ENCODE assay signal across 10 cellular contexts in the genomic region with DNA sequence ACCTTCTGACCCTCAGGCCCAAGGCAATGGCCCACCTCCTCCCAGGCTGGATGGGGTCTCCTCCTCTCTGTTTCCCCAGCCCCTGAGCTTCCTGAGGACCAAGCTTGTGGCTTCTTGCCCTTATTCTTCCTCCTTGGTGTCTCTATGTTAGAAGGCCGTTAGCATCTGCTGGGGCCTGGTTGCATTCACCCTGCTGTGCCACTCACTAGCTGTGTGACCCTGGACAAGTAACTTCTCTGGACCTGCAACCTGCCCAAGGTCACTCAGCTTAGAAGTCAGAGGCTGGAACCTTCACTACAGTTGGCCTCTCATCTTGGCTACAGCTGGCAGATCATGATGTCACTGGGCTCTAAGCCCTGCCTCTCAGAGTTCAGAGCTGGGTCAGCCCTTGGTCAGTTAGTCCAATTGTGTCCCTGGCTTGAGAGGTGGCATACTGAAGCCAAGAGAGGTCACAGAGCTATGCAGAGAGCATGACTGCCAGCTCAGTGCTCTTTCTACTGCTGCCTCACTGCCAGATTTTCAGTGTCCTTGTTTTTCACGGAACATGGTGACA. TPM values are rescaled to one million over a fixed set of nuclear protein-coding genes. Genes with fewer than 3 reads are reported as not detected.
DNase-seq lines count a peak whose midpoint lies in the region; ATAC-seq, FAIRE-seq and TF ChIP-seq lines count a peak whose summit lies in the region.
"Had no signal": no experiment of that assay in that cellular context is flagged by ENCODE, and none has a peak within 500 bp of the region (broad histone marks: within the 10 kb centered on the region; RNA-seq: fewer than 3 reads in every experiment).

No MANE protein-coding gene starts in this region.

- H3K9me3 Mint-ChIP-seq in HFFc6, result no peaks in the 10 kb centered on the region
- no peaks in the 10 kb centered on the region for H3K9me3 Mint-ChIP-seq in stimulated activated memory B cell treated with anti-CD40 and anti-IgM and Interleukin-4, amounts not matched to agents 10 μg/mL and 1 μg/mL and 100 μg/mL, for 72 hours

- H3K4me1 ChIP-seq in neuronal stem cell (ENCODE audit: control insufficient read depth in 2 of 2, insufficient read depth in 1 of 2, low read depth in 1 of 2, low read length in 2 of 2), result peaks cover 16 to 22% of the 10 kb centered on the region in 2 donors

- no peak overlapping the region for H3K23ac ChIP-seq in neuronal stem cell (ENCODE audit: low read depth, low read length, poor library complexity)

- no peak overlapping the region for H3K9ac ChIP-seq in neuronal stem cell (ENCODE audit: low read depth, low read length, poor library complexity)

- H3K18ac ChIP-seq in neuronal stem cell (ENCODE audit: low read length), result no peak overlapping the region

- no peak for TF ChIP-seq CTCF in HFFc6 (IDR thresholded peaks at IDR 0.05)

- H3K14ac ChIP-seq in neuronal stem cell (ENCODE audit: low read length), result no peak overlapping the region

- no peak overlapping the region for H3K4ac ChIP-seq in neuronal stem cell (ENCODE audit: low read length)

- DNase-seq in HFFc6, result no peak
- peak; percentile 71 for DNase-seq in iris pigment epithelial cell (ENCODE audit: low read depth)
- DNase-seq in left colon, result no peak
- DNase-seq in neuronal stem cell (ENCODE audit: low spot score), result no peak
- DNase-seq in GM12891 (ENCODE audit: insufficient read length, low spot score), result no peak
- DNase-seq in activated CD8-positive, alpha-beta memory T cell treated with anti-CD3 and anti-CD28 coated beads, Interleukin-2, amount 50 U/mL, for 48 hours, result no peak
- DNase-seq: NCI-H1694 treated with DMSO at 0.1 percent for 48 hours had no signal

- no peak overlapping the region for H3K4me3 ChIP-seq in neuronal stem cell (ENCODE audit: low read length in 2 of 2)

- no peak overlapping the region for H4K8ac ChIP-seq in neuronal stem cell (ENCODE audit: low read depth, low read length)

- no peak overlapping the region for H4K91ac ChIP-seq in neuronal stem cell (ENCODE audit: low read depth, low read length, poor library complexity)

- H2AFZ ChIP-seq in neuronal stem cell (ENCODE audit: low read length), result no peak overlapping the region

- no peaks in the 10 kb centered on the region for H3K36me3 ChIP-seq in neuronal stem cell (replicated peaks in 1 of 2; ENCODE audit: control insufficient read depth in 2 of 2, insufficient read depth in 2 of 2, low read length in 2 of 2)
- H3K36me3 ChIP-seq: neutrophil had no signal

- peak overlapping the region; percentile 96 for H3K27ac Mint-ChIP-seq in HFFc6
- peak overlapping the region; percentile 76 for H3K27ac Mint-ChIP-seq in stimulated activated memory B cell treated with anti-CD40 and anti-IgM and Interleukin-4, amounts not matched to agents 10 μg/mL and 1 μg/mL and 100 μg/mL, for 72 hours

- H2BK5ac ChIP-seq in neuronal stem cell (ENCODE audit: low read length), result no peak overlapping the region

- H3K36me3 Mint-ChIP-seq in HFFc6 (ENCODE audit: low read depth), result peaks cover 11% of the 10 kb centered on the region; the same call in 1 of the 2 replicates
- no peaks in the 10 kb centered on the region for H3K36me3 Mint-ChIP-seq in stimulated activated memory B cell treated with anti-CD40 and anti-IgM and Interleukin-4, amounts not matched to agents 10 μg/mL and 1 μg/mL and 100 μg/mL, for 72 hours

- no peak for TF ChIP-seq POLR2A in GM12891 (IDR thresholded peaks at IDR 0.05; ENCODE audit: low read depth, low read length)

- no peak overlapping the region for H3K4me2 ChIP-seq in neuronal stem cell (ENCODE audit: insufficient read depth, low read length, poor library complexity, severe bottlenecking)

- WGBS in adipose tissue, 3 donors, result 31 to 58% (median 45%) methylated on average over 2 of the region's 2 CpGs
- WGBS in neuronal stem cell (ENCODE audit: extremely low coverage in 2 of 2, insufficient read length in 2 of 2, insufficient replicate concordance in 1 of 2), 2 donors, result no CpG with 5 or more reads among the region's 2 CpGs

- H3K27me3 Mint-ChIP-seq in HFFc6 (ENCODE audit: insufficient read depth), result peaks cover 4% of the 10 kb centered on the region
- peaks cover under 1% of the 10 kb centered on the region for H3K27me3 Mint-ChIP-seq in stimulated activated memory B cell treated with anti-CD40 and anti-IgM and Interleukin-4, amounts not matched to agents 10 μg/mL and 1 μg/mL and 100 μg/mL, for 72 hours

- intact Hi-C loops in left colon (cut with DNase I, micrococcal nuclease), result no loop called here

- H3K4me1 Mint-ChIP-seq in HFFc6 (ENCODE audit: low read depth), result peaks cover 73% of the 10 kb centered on the region
- H3K4me1 Mint-ChIP-seq in stimulated activated memory B cell treated with anti-CD40 and anti-IgM and Interleukin-4, amounts not matched to agents 10 μg/mL and 1 μg/mL and 100 μg/mL, for 72 hours, result peaks cover 41% of the 10 kb centered on the region

- H3K9me3 ChIP-seq in neuronal stem cell (replicated peaks in 1 of 2; ENCODE audit: control insufficient read depth in 2 of 2, insufficient read depth in 1 of 2, low read depth in 1 of 2, low read length in 2 of 2), result peaks cover 0 to 2% of the 10 kb centered on the region in 2 donors
- H3K9me3 ChIP-seq: neutrophil had no signal

- no peaks in the 10 kb centered on the region for H3K79me1 ChIP-seq in neuronal stem cell (ENCODE audit: low read depth, low read length)

- H2BK15ac ChIP-seq in neuronal stem cell (ENCODE audit: low read length), result no peak overlapping the region

- no peak overlapping the region for H2BK12ac ChIP-seq in neuronal stem cell (ENCODE audit: low read length)

- ATAC-seq in stimulated activated memory B cell treated with anti-CD40 and anti-IgM and Interleukin-4, amounts not matched to agents 10 μg/mL and 1 μg/mL and 100 μg/mL, for 72 hours, result no peak
- ATAC-seq in left colon, result no peak

- H3K4me3 Mint-ChIP-seq in HFFc6, result peak overlapping the region; percentile 98
- H3K4me3 Mint-ChIP-seq in stimulated activated memory B cell treated with anti-CD40 and anti-IgM and Interleukin-4, amounts not matched to agents 10 μg/mL and 1 μg/mL and 100 μg/mL, for 72 hours, result peak overlapping the region; percentile 16

- H3K27me3 ChIP-seq in neuronal stem cell (ENCODE audit: control insufficient read depth in 3 of 3, insufficient read depth in 3 of 3, low read depth in 1 of 3, low read length in 3 of 3), result peaks cover 6 to 51% (median 40%) of the 10 kb centered on the region in 3 experiments

- H2BK120ac ChIP-seq in neuronal stem cell (ENCODE audit: low read depth, low read length), result no peak overlapping the region

- H3K27ac ChIP-seq in adipose tissue (ENCODE audit: low read depth, low read length) (peak overlapping the region; percentile 70), neuronal stem cell (replicated peaks; ENCODE audit: low read length) (no peak overlapping the region)

- no peak overlapping the region for H2AK5ac ChIP-seq in neuronal stem cell (ENCODE audit: low read depth, low read length)

- FAIRE-seq in GM12891 (lab: Jason Lieb, UNC), result no peak

TF ChIP-seq in GM12891, 5 proteins besides CTCF, POLR2A, EP300 and RAD21:
- TF ChIP-seq TAF1 (IDR thresholded peaks at IDR 0.05; ENCODE audit: low read depth, low read length) (no peak), POU2F2 (IDR thresholded peaks at IDR 0.05; ENCODE audit: low read depth, low read length) (no peak), SPI1 (IDR thresholded peaks at IDR 0.05; ENCODE audit: low read depth, low read length) (no peak), POLR2AphosphoS5 (IDR thresholded peaks at IDR 0.05; ENCODE audit: low read depth, low read length) (no peak), PAX5 (IDR thresholded peaks at IDR 0.05; ENCODE audit: insufficient read depth, low read length, severe bottlenecking) (no peak)

RNA-seq across cellular contexts. Expression of a gene that starts 3.0 kb away (rescaled TPM):
- 1,000 to 10,000 TPM in 3 of 6 experiments, 100 to 1,000 TPM in 3; 623 to 1,524 (median 1,044) TPM for total RNA-seq in HFFc6 (2021; fragmentation: NEBNext Ultra II Directional; extraction: Animal tissue kit (Norgen Biotek cat#: 25700))
- polyA plus RNA-seq in adipose tissue, result 1,000 to 10,000 TPM in 2 of 3 donors, 100 to 1,000 TPM in 1; 558 to 7,150 (median 3,647) TPM
- total RNA-seq in left colon, result 100 to 1,000 TPM in 1 of 2 donors, 10 to 100 TPM in 1; 78.4 to 287 TPM
- polyA plus RNA-seq in neuronal stem cell (2013, experiment 1 of 2), result 3.5 TPM
- 3.5 TPM for polyA plus RNA-seq in neuronal stem cell (2013, experiment 2 of 2)
- 8.4 TPM for polyA plus RNA-seq in GM12891 (2012; ENCODE audit: low read depth, missing spikeins)

RNA-seq across cellular contexts. Expression of a gene that starts 14.2 kb away (rescaled TPM):
- total RNA-seq in HFFc6 (2021; fragmentation: NEBNext Ultra II Directional; extraction: Animal tissue kit (Norgen Biotek cat#: 25700)), result 100 to 1,000 TPM; 192 to 469 (median 458) TPM
- polyA plus RNA-seq in adipose tissue, result 1,000 to 10,000 TPM in 2 of 3 donors, 100 to 1,000 TPM in 1; 256 to 2,506 (median 1,432) TPM
- 100 to 1,000 TPM in 1 of 2 donors, 10 to 100 TPM in 1; 64.7 to 240 TPM for total RNA-seq in left colon
- 0.35 TPM for polyA plus RNA-seq in neuronal stem cell (2013, experiment 1 of 2)
- polyA plus RNA-seq in neuronal stem cell (2013, experiment 2 of 2), result 0.28 TPM
- polyA plus RNA-seq in GM12891 (2012; ENCODE audit: low read depth, missing spikeins), result 0.87 TPM

RNA-seq across cellular contexts. Expression of a gene that starts 21.1 kb away (rescaled TPM):
- under 1 TPM in 5 of 6 experiments, not detected in 1; 0.21 to 0.41 (median 0.28) TPM for total RNA-seq in HFFc6 (2021; fragmentation: NEBNext Ultra II Directional; extraction: Animal tissue kit (Norgen Biotek cat#: 25700))
- polyA plus RNA-seq in adipose tissue, result 1,000 to 10,000 TPM in 1 of 3 donors, 100 to 1,000 TPM in 2; 108 to 1,265 (median 551) TPM
- total RNA-seq in left colon, result 10 to 100 TPM in 1 of 2 donors, 1 to 10 TPM in 1; 5.1 to 60.6 TPM
- polyA plus RNA-seq in neuronal stem cell (2013, experiment 1 of 2), result not detected
- not detected for polyA plus RNA-seq in neuronal stem cell (2013, experiment 2 of 2)
- not detected for polyA plus RNA-seq in GM12891 (2012; ENCODE audit: low read depth, missing spikeins)

RNA-seq across cellular contexts. Expression of a gene that starts 22.0 kb away (rescaled TPM):
- not detected for total RNA-seq in HFFc6 (2021; fragmentation: NEBNext Ultra II Directional; extraction: Animal tissue kit (Norgen Biotek cat#: 25700))
- 1 to 10 TPM in 2 of 3 donors, under 1 TPM in 1; 0.91 to 2.7 (median 1.8) TPM for polyA plus RNA-seq in adipose tissue
- total RNA-seq in left colon, result 1 to 10 TPM; 1.5 to 1.8 TPM
- polyA plus RNA-seq in neuronal stem cell (2013, experiment 1 of 2), result not detected
- polyA plus RNA-seq in neuronal stem cell (2013, experiment 2 of 2), result not detected
- polyA plus RNA-seq in GM12891 (2012; ENCODE audit: low read depth, missing spikeins), result 0.19 TPM

RNA-seq across cellular contexts. Expression of a gene that starts 27.1 kb away (rescaled TPM):
- 1 to 10 TPM in 1 of 6 experiments, under 1 TPM in 1, not detected in 4; 0.50 to 1.5 TPM for total RNA-seq in HFFc6 (2021; fragmentation: NEBNext Ultra II Directional; extraction: Animal tissue kit (Norgen Biotek cat#: 25700))
- polyA plus RNA-seq in adipose tissue, result 1,000 to 10,000 TPM in 2 of 3 donors, 100 to 1,000 TPM in 1; 259 to 2,112 (median 1,254) TPM
- total RNA-seq in left colon, result 1 to 10 TPM; 4.7 to 5.1 TPM
- polyA plus RNA-seq in neuronal stem cell (2013, experiment 1 of 2), result not detected
- polyA plus RNA-seq in neuronal stem cell (2013, experiment 2 of 2), result not detected
- not detected for polyA plus RNA-seq in GM12891 (2012; ENCODE audit: low read depth, missing spikeins)

Comparison
In these comparisons a context has a peak if more than half of its experiments do, and no peak if none do; other contexts are left out.
1. RNA of a gene that starts 21.1 kb away (total RNA-seq): 5.1 to 60.6 TPM in left colon; 0.21 to 0.41 TPM in HFFc6; every median in the first group is over 4 times any median in the second.